In genomic region chr3:28933337-28933736, GRCh38 we compare ENCODE assay signal across 29 cellular contexts.
"Had no signal": no experiment of that assay in that cellular context is flagged by ENCODE, and none has a peak within 500 bp of the region (broad histone marks: within the 10 kb centered on the region; RNA-seq: fewer than 3 reads in every experiment).

No MANE protein-coding gene starts in this region.

- DNase-seq: activated effector memory CD4-positive, alpha-beta T cell treated with anti-CD3 and anti-CD28 coated beads, Interleukin-2, amount 50 U/mL, for 16 hours; activated effector memory CD4-positive, alpha-beta T cell treated with Interleukin-2 at 50 U/mL for 16 hours; activated gamma-delta T cell; activated gamma-delta T cell treated with Interleukin-2 at 50 U/mL for 16 hours; activated naive CD4-positive, alpha-beta T cell; activated naive CD4-positive, alpha-beta T cell treated with anti-CD3 and anti-CD28 coated beads for 36 hours; activated naive CD4-positive, alpha-beta T cell treated with anti-CD3 and anti-CD28 coated beads, Interleukin-2, amount 10 ng/mL, durations not matched to agents 7 days and 5 days; activated naive CD4-positive, alpha-beta T cell treated with anti-CD3 and anti-CD28 coated beads, Interleukin-2, amount 50 U/mL, for 16 hours; activated naive CD4-positive, alpha-beta T cell treated with Interleukin-2 at 50 U/mL for 16 hours; activated naive CD8-positive, alpha-beta T cell treated with anti-CD3 and anti-CD28 coated beads for 36 hours; activated naive CD8-positive, alpha-beta T cell treated with anti-CD3 and anti-CD28 coated beads, Interleukin-2, amount 10 ng/mL, durations not matched to agents 7 days and 5 days; activated naive CD8-positive, alpha-beta T cell treated with anti-CD3 and anti-CD28 coated beads, Interleukin-2, amount 50 U/mL, for 24 hours; activated T-cell treated with anti-CD3 and anti-CD28 coated beads, Interleukin-2, amount 50 U/mL, for 1 hour; activated T-cell treated with anti-CD3 and anti-CD28 coated beads, Interleukin-2, amount 50 U/mL, for 24 hours; activated T-cell treated with anti-CD3 and anti-CD28 coated beads, Interleukin-2, amount 50 U/mL, for 4 hours; activated T-cell treated with anti-CD3 and anti-CD28 coated beads, Interleukin-2, amount 50 U/mL, for 48 hours; activated T-cell treated with anti-CD3 and anti-CD28 coated beads, Interleukin-2, amount 50 U/mL, for 72 hours; adrenal gland; amniotic stem cell; amygdala; anterior cingulate cortex; aorta; body of pancreas; brain microvascular endothelial cell; caudate nucleus; central memory CD4-positive, alpha-beta T cell; cerebellar nuclear complex had no signal

- ATAC-seq: activated naive CD4-positive, alpha-beta T cell treated with anti-CD3 and anti-CD28 coated beads, Interleukin-2, amount 50 U/mL, for 72 hours; activated naive CD8-positive, alpha-beta T cell treated with anti-CD3 and anti-CD28 coated beads, Interleukin-2, amount 50 U/mL, for 24 hours; activated T-cell treated with anti-CD3 and anti-CD28 coated beads, Interleukin-2, amount 50 U/mL, for 4 hours; activated T-cell treated with anti-CD3 and anti-CD28 coated beads, Interleukin-2, amount 50 U/mL, for 72 hours; activated T-helper 17 cell treated with anti-CD3 and anti-CD28 coated beads, Interleukin-2, amount 50 U/mL, for 72 hours; body of pancreas had no signal
